ENCODE assay signal across 13 cellular contexts in the genomic region with DNA sequence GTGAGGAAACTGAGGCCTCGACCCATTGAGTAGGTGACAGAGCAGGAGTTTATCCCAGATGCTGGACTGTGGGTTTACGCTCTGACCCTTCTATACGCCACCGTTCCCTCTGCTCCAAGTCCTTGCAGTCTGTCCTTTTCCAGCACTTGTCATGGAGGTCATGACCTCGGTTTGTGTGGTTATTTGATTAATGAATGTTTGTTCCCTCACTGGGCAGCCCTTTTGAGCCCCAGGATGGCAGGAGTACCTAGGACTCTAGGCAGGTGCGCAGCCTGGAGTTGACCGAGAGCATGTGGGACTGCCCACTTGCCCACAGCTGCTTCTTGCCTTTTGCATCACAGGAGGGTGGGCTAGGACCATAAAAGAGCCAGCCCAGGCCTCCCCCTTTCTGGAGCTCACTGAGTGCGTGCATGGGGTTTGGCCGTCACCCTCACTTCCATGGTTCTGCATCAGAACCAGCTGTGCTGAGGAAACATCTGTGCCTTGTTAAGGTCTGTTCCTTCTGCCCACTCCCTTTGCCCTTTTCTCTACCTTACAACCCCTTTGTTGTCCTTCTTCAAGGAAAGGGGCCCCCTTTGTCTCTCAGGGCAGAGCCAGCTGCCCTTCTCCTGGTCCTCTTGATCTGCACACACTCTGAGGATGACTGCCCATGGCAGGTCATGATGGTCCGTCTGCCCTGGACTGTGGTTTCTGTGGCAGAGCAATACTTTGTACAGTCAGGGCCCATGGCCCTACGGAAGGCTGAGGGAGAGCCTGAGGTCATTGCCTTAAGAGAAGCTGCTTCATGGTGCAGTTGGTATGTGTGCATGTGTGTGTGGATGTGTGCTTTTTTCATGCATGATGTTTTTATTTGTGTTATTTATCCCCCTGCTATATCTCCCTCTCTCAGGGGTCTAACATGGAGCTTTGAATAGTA. TPM values are rescaled to one million over a fixed set of nuclear protein-coding genes. Genes with fewer than 3 reads are reported as not detected.
A peak's percentile ranks its signal among the peaks of the same experiment; 100 is the strongest.
DNase-seq lines count a peak whose midpoint lies in the region; ATAC-seq and TF ChIP-seq lines count a peak whose summit lies in the region.
"Had no signal": no experiment of that assay in that cellular context is flagged by ENCODE, and none has a peak within 500 bp of the region (broad histone marks: within the 10 kb centered on the region; RNA-seq: fewer than 3 reads in every experiment).

No MANE protein-coding gene starts in this region.

- no peaks in the 10 kb centered on the region for H3K9me3 Mint-ChIP-seq in activated T-helper 1 cell treated with anti-CD3 and anti-CD28 coated beads, Interleukin-12 subunit alpha, Interleukin-12 subunit beta, Interleukin-2, Interleukin-4 antibody, amounts not matched to agents 30 ng/mL and 10 ng/mL and 1 ng/mL, durations not matched to agents 14 hours and 24 hours and 36 hours
- no peaks in the 10 kb centered on the region for H3K9me3 Mint-ChIP-seq in naive thymus-derived CD8-positive, alpha-beta T cell

- H3K4me1 ChIP-seq in BLaER1, result peaks cover 60% of the 10 kb centered on the region

- H3K4me3 ChIP-seq in BLaER1, result no peak overlapping the region
- H3K4me3 ChIP-seq in brain microvascular endothelial cell (ENCODE audit: low read depth, low read length), result no peak overlapping the region
- H3K4me3 ChIP-seq: suprapubic skin had no signal

- intact Hi-C loops in activated T-helper 1 cell treated with anti-CD3 and anti-CD28 coated beads, Interleukin-12 subunit alpha, Interleukin-12 subunit beta, Interleukin-2, Interleukin-4 antibody, amounts not matched to agents 30 ng/mL and 10 ng/mL and 1 ng/mL, durations not matched to agents 14 hours and 24 hours and 36 hours (cut with micrococcal nuclease), result no loop called here

- H3K36me3 ChIP-seq in BLaER1 (peaks cover 31% of the 10 kb centered on the region), brain microvascular endothelial cell (replicated peaks) (no peaks in the 10 kb centered on the region)
- H3K36me3 ChIP-seq: suprapubic skin had no signal

- no peak for DNase-seq in activated T-helper 1 cell treated with anti-CD3 and anti-CD28 coated beads, Interleukin-12 subunit alpha, Interleukin-12 subunit beta, Interleukin-2, Interleukin-4 antibody, amounts not matched to agents 30 ng/mL and 10 ng/mL and 1 ng/mL, durations not matched to agents 14 hours and 24 hours and 36 hours (ENCODE audit: low spot score)
- DNase-seq in naive thymus-derived CD8-positive, alpha-beta T cell, result no peak
- no peak for DNase-seq in brain microvascular endothelial cell
- DNase-seq in NCI-H1092 (lab: John Stamatoyannopoulos, UW), result no peak
- no peak for DNase-seq in stimulated activated CD4-positive, alpha-beta T cell treated with anti-CD3 and anti-CD28 coated beads, Interleukin-4, amount 100 ng/mL, for 24 hours
- DNase-seq: H7; mesendoderm; NCI-H2171; stimulated activated CD4-positive, alpha-beta T cell treated with anti-CD3 and anti-CD28 coated beads, Interleukin-15, amount 100 ng/mL, for 24 hours had no signal

- peaks cover 92% of the 10 kb centered on the region for H4K20me1 ChIP-seq in BLaER1

- in situ Hi-C loops in brain microvascular endothelial cell (cut with HindIII; ENCODE audit: low pct_ligation_motif_present, low sequenced_read_pairs), result no loop called here

- POLR2A ChIA-PET in naive thymus-derived CD8-positive, alpha-beta T cell (lab: Charles Lee), result interaction anchor here (0.8 kb wide), 1 partner anchor 38 kb away, joined by 3 read pairs; no protein-coding TSS in a partner anchor

- H3K4me2 ChIP-seq in BLaER1, result peak overlapping the region; percentile 64

- no peaks in the 10 kb centered on the region for H3K27me3 ChIP-seq in BLaER1
- H3K27me3 ChIP-seq in brain microvascular endothelial cell (replicated peaks), result no peaks in the 10 kb centered on the region
- H3K27me3 ChIP-seq: suprapubic skin had no signal

- H3K27ac ChIP-seq in BLaER1, result peak overlapping the region; percentile 55
- no peak overlapping the region for H3K27ac ChIP-seq in brain microvascular endothelial cell

- peaks cover 56% of the 10 kb centered on the region for H3K4me1 Mint-ChIP-seq in activated T-helper 1 cell treated with anti-CD3 and anti-CD28 coated beads, Interleukin-12 subunit alpha, Interleukin-12 subunit beta, Interleukin-2, Interleukin-4 antibody, amounts not matched to agents 30 ng/mL and 10 ng/mL and 1 ng/mL, durations not matched to agents 14 hours and 24 hours and 36 hours (ENCODE audit: low read depth)
- peaks cover 57 to 95% (median 88%) of the 10 kb centered on the region in 4 donors for H3K4me1 Mint-ChIP-seq in naive thymus-derived CD8-positive, alpha-beta T cell

- H3K36me3 Mint-ChIP-seq in activated T-helper 1 cell treated with anti-CD3 and anti-CD28 coated beads, Interleukin-12 subunit alpha, Interleukin-12 subunit beta, Interleukin-2, Interleukin-4 antibody, amounts not matched to agents 30 ng/mL and 10 ng/mL and 1 ng/mL, durations not matched to agents 14 hours and 24 hours and 36 hours (ENCODE audit: low read depth), result peaks cover 15% of the 10 kb centered on the region
- H3K36me3 Mint-ChIP-seq in naive thymus-derived CD8-positive, alpha-beta T cell, result peaks cover 9 to 34% (median 10%) of the 10 kb centered on the region in 3 donors

- no peak overlapping the region for H3K9ac ChIP-seq in BLaER1

- no peak for TF ChIP-seq CTCF in brain microvascular endothelial cell (IDR thresholded peaks at IDR 0.05; ENCODE audit: low read depth, low read length, missing control alignments)

- peak; percentile 26 for ATAC-seq in GM21619 (IDR thresholded peaks at IDR 0.05; ENCODE audit: unreplicated experiment)
- ATAC-seq in naive thymus-derived CD8-positive, alpha-beta T cell, result no peak
- no peak for ATAC-seq in HG02885 (IDR thresholded peaks at IDR 0.05; ENCODE audit: poor library complexity, unreplicated experiment)

- peak overlapping the region; percentile 37 for H3K27ac Mint-ChIP-seq in activated T-helper 1 cell treated with anti-CD3 and anti-CD28 coated beads, Interleukin-12 subunit alpha, Interleukin-12 subunit beta, Interleukin-2, Interleukin-4 antibody, amounts not matched to agents 30 ng/mL and 10 ng/mL and 1 ng/mL, durations not matched to agents 14 hours and 24 hours and 36 hours
- peak overlapping the region in 8 of 10 donors; percentile 3 to 83 (median 44) for H3K27ac Mint-ChIP-seq in naive thymus-derived CD8-positive, alpha-beta T cell

- no peaks in the 10 kb centered on the region for H3K27me3 Mint-ChIP-seq in activated T-helper 1 cell treated with anti-CD3 and anti-CD28 coated beads, Interleukin-12 subunit alpha, Interleukin-12 subunit beta, Interleukin-2, Interleukin-4 antibody, amounts not matched to agents 30 ng/mL and 10 ng/mL and 1 ng/mL, durations not matched to agents 14 hours and 24 hours and 36 hours (ENCODE audit: insufficient read depth)
- no peaks in the 10 kb centered on the region for H3K27me3 Mint-ChIP-seq in naive thymus-derived CD8-positive, alpha-beta T cell

- H3K9me3 ChIP-seq in BLaER1, result no peaks in the 10 kb centered on the region
- H3K9me3 ChIP-seq: suprapubic skin had no signal

- no peak overlapping the region for H3K4me3 Mint-ChIP-seq in activated T-helper 1 cell treated with anti-CD3 and anti-CD28 coated beads, Interleukin-12 subunit alpha, Interleukin-12 subunit beta, Interleukin-2, Interleukin-4 antibody, amounts not matched to agents 30 ng/mL and 10 ng/mL and 1 ng/mL, durations not matched to agents 14 hours and 24 hours and 36 hours
- peak overlapping the region in 4 of 10 donors; percentile 5 to 57 (median 8) for H3K4me3 Mint-ChIP-seq in naive thymus-derived CD8-positive, alpha-beta T cell

RNA-seq across cellular contexts. Expression of a gene that starts 38.2 kb away (rescaled TPM):
- 33.6 and 33.7 TPM in 2 replicates for total RNA-seq in activated T-helper 1 cell treated with anti-CD3 and anti-CD28 coated beads, Interleukin-12 subunit alpha, Interleukin-12 subunit beta, Interleukin-2, Interleukin-4 antibody, amounts not matched to agents 30 ng/mL and 10 ng/mL and 1 ng/mL, durations not matched to agents 14 hours and 24 hours and 36 hours
- total RNA-seq in naive thymus-derived CD8-positive, alpha-beta T cell, result 10 to 100 TPM; 93.6 to 93.8 TPM
- 10 to 100 TPM in 2 of 3 donors, 1 to 10 TPM in 1; 9.6 to 14.0 (median 12.3) TPM for polyA plus RNA-seq in naive thymus-derived CD8-positive, alpha-beta T cell
